ENCODE assay signal across 10 cellular contexts in genomic region chr18:39946623-39947061, GRCh38.
DNase-seq lines count a peak whose midpoint lies in the region; ATAC-seq and TF ChIP-seq lines count a peak whose summit lies in the region.
"Had no signal": no experiment of that assay in that cellular context is flagged by ENCODE, and none has a peak within 500 bp of the region (broad histone marks: within the 10 kb centered on the region; RNA-seq: fewer than 3 reads in every experiment).

No MANE protein-coding gene starts in this region.

- no peak overlapping the region for H3K9ac ChIP-seq in mesendoderm (ENCODE audit: low read length)

- H2AK5ac ChIP-seq in mesendoderm (ENCODE audit: low read length): no peak overlapping the region

- no peak overlapping the region for H4K5ac ChIP-seq in mesendoderm (ENCODE audit: low read length)

- TF ChIP-seq CTCF in BJ (IDR thresholded peaks at IDR 0.05; ENCODE audit: insufficient read depth, low read depth, low read length) (no peak), cardiac fibroblast (IDR thresholded peaks at IDR 0.05; ENCODE audit: low read depth, low read length) (no peak)

- H2BK120ac ChIP-seq in mesendoderm (ENCODE audit: low read depth, low read length): no peak overlapping the region

- H3K36me3 ChIP-seq in BJ (ENCODE audit: control insufficient read depth, insufficient read depth, low read length) (no peaks in the 10 kb centered on the region), mesendoderm (ENCODE audit: control insufficient read depth, insufficient read depth, low read length) (no peaks in the 10 kb centered on the region)

- no peak overlapping the region for H3K4ac ChIP-seq in mesendoderm (ENCODE audit: low read depth, low read length)

- H3K27ac ChIP-seq in mesendoderm (ENCODE audit: low read depth, low read length): no peak overlapping the region

- no peak overlapping the region for H3K56ac ChIP-seq in mesendoderm (ENCODE audit: low read length)

- POLR2A ChIA-PET in BJ (lab: Charles Lee): no interaction called here

- no peak for ATAC-seq in HG03565 (IDR thresholded peaks at IDR 0.05; ENCODE audit: unreplicated experiment)
- ATAC-seq: naive thymus-derived CD8-positive, alpha-beta T cell had no signal

- no peaks in the 10 kb centered on the region for H3K79me1 ChIP-seq in mesendoderm (ENCODE audit: low read length)

- H3K27me3 ChIP-seq in BJ (ENCODE audit: control insufficient read depth, insufficient read depth, low read length): no peaks in the 10 kb centered on the region
- no peaks in the 10 kb centered on the region for H3K27me3 ChIP-seq in mesendoderm (ENCODE audit: insufficient read depth, low read length, poor library complexity)

- DNase-seq in BJ (ENCODE audit: low read depth): peak; percentile 70
- DNase-seq in LHCN-M2 (ENCODE audit: low read depth): peak; percentile 56
- peak; percentile 71 to 85 for DNase-seq in cardiac fibroblast (ENCODE audit: low read depth in 2 of 2)
- DNase-seq in mesendoderm: peak; percentile 80
- DNase-seq in D341Med (ENCODE audit: low spot score): no peak
- DNase-seq in activated CD4-positive, CD25-positive, alpha-beta regulatory T cell treated with anti-CD3 and anti-CD28 coated beads, Interleukin-2, amount 50 U/mL, for 72 hours: no peak
- DNase-seq in NCI-H2029 (lab: John Stamatoyannopoulos, UW): no peak
- DNase-seq: foreskin melanocyte; naive thymus-derived CD8-positive, alpha-beta T cell had no signal

- CTCF ChIA-PET in BJ (lab: Yijun Ruan, JAX): no interaction called here

- no peak overlapping the region for H3K23ac ChIP-seq in mesendoderm (ENCODE audit: low read length)

- no peaks in the 10 kb centered on the region for H3K79me2 ChIP-seq in mesendoderm (ENCODE audit: control insufficient read depth, insufficient read depth, low read length)

- no peak overlapping the region for H3K4me2 ChIP-seq in mesendoderm (ENCODE audit: low read length)

- H3K4me1 ChIP-seq in mesendoderm (ENCODE audit: control insufficient read depth, low read depth, low read length): no peaks in the 10 kb centered on the region

- H2BK5ac ChIP-seq in mesendoderm (ENCODE audit: low read length): no peak overlapping the region

- H2BK15ac ChIP-seq in mesendoderm (replicated peaks; ENCODE audit: low read depth): no peak overlapping the region

- H3K18ac ChIP-seq in mesendoderm (ENCODE audit: low read length): no peak overlapping the region

- no peak overlapping the region for H4K8ac ChIP-seq in mesendoderm (ENCODE audit: low read depth, low read length)

- no peak overlapping the region for H3K4me3 ChIP-seq in BJ (ENCODE audit: low read depth, low read length)
- H3K4me3 ChIP-seq in cardiac fibroblast (replicated peaks in 1 of 2; ENCODE audit: low read depth in 2 of 2, low read length in 2 of 2): no peak overlapping the region
- H3K4me3 ChIP-seq in mesendoderm (ENCODE audit: low read length): no peak overlapping the region

Comparison
In these comparisons a context has a peak if more than half of its experiments do, and no peak if none do; other contexts are left out.
1. DNase-seq: peak in BJ (single experiment), LHCN-M2 (single experiment), cardiac fibroblast (2 of 2) and mesendoderm (single experiment); none in D341Med (single experiment), activated CD4-positive, CD25-positive, alpha-beta regulatory T cell treated with anti-CD3 and anti-CD28 coated beads, Interleukin-2, amount 50 U/mL, for 72 hours (single experiment) and NCI-H2029 (single experiment).